ENCODE assay signal across 10 cellular contexts in genomic region chr1:234924450-234925355, GRCh38.
A peak's percentile ranks its signal among the peaks of the same experiment; 100 is the strongest.
DNase-seq lines count a peak whose midpoint lies in the region; ATAC-seq, FAIRE-seq and TF ChIP-seq lines count a peak whose summit lies in the region.
"Had no signal": no experiment of that assay in that cellular context is flagged by ENCODE, and none has a peak within 500 bp of the region (broad histone marks: within the 10 kb centered on the region; RNA-seq: fewer than 3 reads in every experiment).

No MANE protein-coding gene starts in this region.

- TF ChIP-seq POLR2A in A549 (IDR thresholded peaks at IDR 0.05; ENCODE audit: low read length) (no peak), H1 (IDR thresholded peaks at IDR 0.05; ENCODE audit: control extremely low read depth in 1 of 2, low read depth in 2 of 2, low read length in 2 of 2) (no peak)

- BruUV-seq in PC-3 (replicated peaks; lab: Mats Ljungman, UMichigan) = no TSS peak

- H2BK5ac ChIP-seq in H1 (ENCODE audit: low read depth, low read length) = no peak overlapping the region

- CTCF ChIA-PET in A549 (lab: Yijun Ruan, JAX) = interaction anchor here (0.9 to 3.5 kb wide), 4 partner anchors 33 to 169 kb away, joined by 5 to 15 read pairs (median 8); no protein-coding TSS in a partner anchor
- CTCF ChIA-PET in PC-3 (lab: Charles Lee) = interaction anchor here (1.0 kb wide), 1 partner anchor 201 kb away, joined by 10 read pairs; no protein-coding TSS in a partner anchor
- CTCF ChIA-PET in H1 (lab: Charles Lee; ENCODE audit: partially characterized antibody) = interaction anchor here (1.0 to 1.2 kb wide), 2 partner anchors 159 to 810 kb away, joined by 3 to 5 read pairs; no protein-coding TSS in a partner anchor

- H2BK15ac ChIP-seq in H1 (ENCODE audit: low read length) = no peak overlapping the region

- peak overlapping the region; percentile 85 for H3K27ac Mint-ChIP-seq in neural progenitor cell

- no peak overlapping the region for H2AK5ac ChIP-seq in H1 (ENCODE audit: low read depth, low read length)

- no peak overlapping the region for H3K4ac ChIP-seq in H1 (replicated peaks; ENCODE audit: insufficient read length, low read depth, low read length)

- H2AFZ ChIP-seq in PC-3 (ENCODE audit: low read length) = no peak overlapping the region
- no peak overlapping the region for H2AFZ ChIP-seq in H1 (ENCODE audit: low read length)
- H2AFZ ChIP-seq in neural progenitor cell (replicated peaks) = no peak overlapping the region

- H4K91ac ChIP-seq in H1 (replicated peaks; ENCODE audit: insufficient read length, low read length) = no peak overlapping the region

- no peaks in the 10 kb centered on the region for H3K79me1 ChIP-seq in H1 (ENCODE audit: low read depth, low read length)

- H3K9ac ChIP-seq in PC-3 (ENCODE audit: low read length) = peak overlapping the region; percentile 30; the same call in 1 of the 2 replicates
- H3K9ac ChIP-seq in H1 (replicated peaks in 1 of 4; ENCODE audit: extremely low read depth in 1 of 4, low read depth in 3 of 4, low read length in 3 of 4) = no peak overlapping the region
- H3K9ac ChIP-seq in neural progenitor cell = no peak overlapping the region

- no peaks in the 10 kb centered on the region for H3K36me3 Mint-ChIP-seq in neural progenitor cell
- H3K36me3 Mint-ChIP-seq: CD8-positive, alpha-beta T cell had no signal

- 0 out of 2 replicates have a peak overlapping the region, but pooled peaks have one; percentile 72 for H2BK20ac ChIP-seq in H1 (ENCODE audit: low read length)

- H3K23me2 ChIP-seq in H1 (ENCODE audit: low read depth, low read length) = no peaks in the 10 kb centered on the region

- H4K20me1 ChIP-seq in PC-3 (ENCODE audit: low read length) (no peaks in the 10 kb centered on the region), H1 (replicated peaks in 1 of 2; ENCODE audit: control insufficient read depth in 1 of 2, insufficient read depth in 2 of 2, low read length in 2 of 2) (no peaks in the 10 kb centered on the region), neural progenitor cell (ENCODE audit: low read depth) (no peaks in the 10 kb centered on the region)

- 86% methylated on average over 17 of the region's 17 CpGs for WGBS in A549 (ENCODE audit: missing lambda C conversion rate)
- 90% methylated on average over 17 of the region's 17 CpGs; no CpG with 5 or more reads in 1 of the 2 experiments for WGBS in H1 (ENCODE audit: extremely low coverage in 1 of 2, insufficient coverage in 1 of 2, insufficient read length in 1 of 2, insufficient replicate concordance in 2 of 2, low coverage in 1 of 2, low lambda C conversion rate in 2 of 2, missing lambda C conversion rate in 1 of 2), 2 experiments

- no peaks in the 10 kb centered on the region for H3F3A ChIP-seq in PC-3 (ENCODE audit: low read length, unreplicated experiment)
- no peaks in the 10 kb centered on the region for H3F3A ChIP-seq in neural progenitor cell (ENCODE audit: low read depth)

- no peak for TF ChIP-seq CTCF in A549 (IDR thresholded peaks at IDR 0.05)
- TF ChIP-seq CTCF in PC-3 (conservative IDR thresholded peaks at IDR 0.05; ENCODE audit: low read depth, low read length) = no peak
- no peak for TF ChIP-seq CTCF in H1 (IDR thresholded peaks at IDR 0.05; ENCODE audit: control extremely low read depth in 1 of 3, insufficient read depth in 1 of 3, low read depth in 1 of 3, low read length in 3 of 3)
- no peak for TF ChIP-seq CTCF in neural progenitor cell (IDR thresholded peaks at IDR 0.05)

- H3K4me1 ChIP-seq in A549 (peaks cover 25% of the 10 kb centered on the region), PC-3 (ENCODE audit: insufficient read depth, low read length) (peaks cover 26% of the 10 kb centered on the region), H1 (replicated peaks in 1 of 4; ENCODE audit: control insufficient read depth in 3 of 4, insufficient read depth in 4 of 4, low read length in 3 of 4) (peaks cover 0 to 12% (median 1%) of the 10 kb centered on the region in 4 experiments; a peak in 4 of 7 replicates), neural progenitor cell (peaks cover 24% of the 10 kb centered on the region)

- peaks cover 8% of the 10 kb centered on the region for H3K27me3 Mint-ChIP-seq in neural progenitor cell (ENCODE audit: insufficient read depth, low read depth)

- H3K27ac ChIP-seq in A549 = peak overlapping the region; percentile 72 to 84
- peak overlapping the region; percentile 92 for H3K27ac ChIP-seq in PC-3 (ENCODE audit: low read length)
- H3K27ac ChIP-seq in H1 (ENCODE audit: low read depth, low read length) = no peak overlapping the region
- no peak overlapping the region for H3K27ac ChIP-seq in neural progenitor cell

- H3K79me2 ChIP-seq in PC-3 (ENCODE audit: low read length) = no peaks in the 10 kb centered on the region
- H3K79me2 ChIP-seq in H1 (ENCODE audit: control insufficient read depth in 1 of 2, insufficient read depth in 2 of 2, low read length in 2 of 2) = no peaks in the 10 kb centered on the region
- H3K79me2 ChIP-seq in neural progenitor cell (ENCODE audit: low read depth) = no peaks in the 10 kb centered on the region

- ATAC-seq in A549 (no peak), PC-3 (no peak), GM19351 (IDR thresholded peaks at IDR 0.05; ENCODE audit: unreplicated experiment) (no peak)
- ATAC-seq: CD8-positive, alpha-beta T cell had no signal

- H3K4me3 ChIP-seq in A549 (no peak overlapping the region), PC-3 (ENCODE audit: low read length) (no peak overlapping the region), H1 (ENCODE audit: extremely low read depth in 1 of 4, insufficient read depth in 2 of 4, low read depth in 3 of 4, low read length in 4 of 4) (no peak overlapping the region), neural progenitor cell (no peak overlapping the region)

- no peak for FAIRE-seq in A549 (lab: Jason Lieb, UNC)
- no peak for FAIRE-seq in H1 (lab: Jason Lieb, UNC)
- no peak for FAIRE-seq in HTR-8/SVneo (lab: Jason Lieb, UNC)

- no peaks in the 10 kb centered on the region for H3K9me3 Mint-ChIP-seq in neural progenitor cell
- H3K9me3 Mint-ChIP-seq: CD8-positive, alpha-beta T cell had no signal

- intact Hi-C loops in PC-3 (cut with micrococcal nuclease) = loop anchor here (2.0 to 5.0 kb wide), 2 partner anchors 53 to 150 kb away; no protein-coding TSS in a partner anchor

- H2BK120ac ChIP-seq in H1 (replicated peaks; ENCODE audit: low read depth, low read length) = no peak overlapping the region

- peaks cover 69% of the 10 kb centered on the region for H3K4me1 Mint-ChIP-seq in neural progenitor cell

- TF ChIP-seq RAD21 in A549 (conservative IDR thresholded peaks at IDR 0.05 in 1 of 2, IDR thresholded peaks at IDR 0.05 in 1 of 2) = no peak
- no peak for TF ChIP-seq RAD21 in H1 (IDR thresholded peaks at IDR 0.05 in 1 of 2, conservative IDR thresholded peaks at IDR 0.05 in 1 of 2; ENCODE audit: low read depth in 2 of 2, low read length in 2 of 2)

- DNase-seq in A549 (ENCODE audit: low read depth in 1 of 2, low spot score in 1 of 2) = no peak
- no peak for DNase-seq in PC-3
- DNase-seq in H1 (ENCODE audit: low read depth in 1 of 2, low spot score in 2 of 2) = no peak
- no peak for DNase-seq in neural progenitor cell (ENCODE audit: low spot score)
- no peak for DNase-seq in HTR-8/SVneo (ENCODE audit: insufficient read length, low spot score)
- no peak for DNase-seq in HK-2 (ENCODE audit: unreplicated experiment)
- no peak for DNase-seq in germinal center (ENCODE audit: low spot score)
- DNase-seq: H7 had no signal

- H3K9me3 ChIP-seq in A549 = no peaks in the 10 kb centered on the region
- no peaks in the 10 kb centered on the region for H3K9me3 ChIP-seq in PC-3 (ENCODE audit: low read length)
- peaks cover 0 to 2% of the 10 kb centered on the region in 2 experiments; a peak in 1 of 4 replicates for H3K9me3 ChIP-seq in H1 (ENCODE audit: insufficient read depth in 2 of 2, low read depth in 1 of 2, low read length in 1 of 2)
- no peaks in the 10 kb centered on the region for H3K9me3 ChIP-seq in neural progenitor cell (ENCODE audit: low read depth)

- H3K14ac ChIP-seq in H1 (ENCODE audit: insufficient read length) = no peak overlapping the region

- peak overlapping the region; percentile 12 for H3K4me3 Mint-ChIP-seq in neural progenitor cell
- H3K4me3 Mint-ChIP-seq: CD8-positive, alpha-beta T cell had no signal

- no peaks in the 10 kb centered on the region for H3K36me3 ChIP-seq in PC-3 (ENCODE audit: low read depth, low read length)
- H3K36me3 ChIP-seq in H1 (ENCODE audit: control insufficient read depth in 2 of 4, insufficient read depth in 4 of 4, low read length in 3 of 4) = no peaks in the 10 kb centered on the region
- H3K36me3 ChIP-seq in neural progenitor cell = no peaks in the 10 kb centered on the region

- H3K4me2 ChIP-seq in A549 (no peak overlapping the region), PC-3 (ENCODE audit: low read length) (0 out of 2 replicates have a peak overlapping the region, but pooled peaks have one; percentile 1), H1 (ENCODE audit: insufficient read depth in 1 of 2, low read depth in 2 of 2, low read length in 2 of 2) (no peak overlapping the region), neural progenitor cell (no peak overlapping the region)

- H3K56ac ChIP-seq in H1 (replicated peaks; ENCODE audit: insufficient read length, low read depth, low read length) = no peak overlapping the region

- no peaks in the 10 kb centered on the region for H3K9me2 ChIP-seq in PC-3 (replicated peaks; ENCODE audit: low read length)

- H3K23ac ChIP-seq in H1 (ENCODE audit: insufficient read length) = no peak overlapping the region

- H3K27me3 ChIP-seq in PC-3 (ENCODE audit: low read length) = no peaks in the 10 kb centered on the region
- H3K27me3 ChIP-seq in H1 (replicated peaks in 1 of 4; ENCODE audit: control insufficient read depth in 3 of 4, extremely low read depth in 1 of 4, insufficient read depth in 3 of 4, low read length in 3 of 4) = peaks cover 0 to 4% (median 2%) of the 10 kb centered on the region in 4 experiments; a peak in 3 of 7 replicates
- no peaks in the 10 kb centered on the region for H3K27me3 ChIP-seq in neural progenitor cell

- TF ChIP-seq EP300 in A549 (IDR thresholded peaks at IDR 0.05) = no peak
- no peak for TF ChIP-seq EP300 in H1 (IDR thresholded peaks at IDR 0.05; ENCODE audit: borderline replicate concordance in 1 of 2, low read depth in 2 of 2, low read length in 2 of 2)

- H4K5ac ChIP-seq in H1 (ENCODE audit: insufficient read length, low read depth, low read length) = no peak overlapping the region

- POLR2A ChIA-PET in A549 (lab: Yijun Ruan, JAX) (interaction anchor here (1.2 to 1.9 kb wide), 3 partner anchors 38 to 313 kb away, joined by 3 to 30 read pairs (median 6); partner anchors contain the start of gene IRF2BP2), PC-3 (lab: Charles Lee; ENCODE audit: unreplicated experiment) (interaction anchor here (1.2 to 1.4 kb wide), 2 partner anchors 73 to 201 kb away, joined by 5 read pairs; no protein-coding TSS in a partner anchor), H1 (lab: Charles Lee; ENCODE audit: partially characterized antibody) (no interaction called here)

- no peak overlapping the region for H4K8ac ChIP-seq in H1 (ENCODE audit: extremely low read depth, insufficient read depth, low read length)

- peak overlapping the region; percentile 46; the same call in 1 of the 2 replicates for H2BK12ac ChIP-seq in H1 (ENCODE audit: low read depth, low read length)

- H3K18ac ChIP-seq in H1 (ENCODE audit: extremely low read depth, low read length) = no peak overlapping the region

TF ChIP-seq in H1, 55 proteins besides CTCF, POLR2A, EP300 and RAD21 (continues in another document):
- TF ChIP-seq CEBPB (IDR thresholded peaks at IDR 0.05; ENCODE audit: low read depth, low read length) = no peak
- no peak for TF ChIP-seq BACH1 (IDR thresholded peaks at IDR 0.05; ENCODE audit: low read length)

Comparison
In these comparisons a context has a peak if more than half of its experiments do, and no peak if none do; other contexts are left out.
1. H3K27ac ChIP-seq: peak in A549 (2 of 2) and PC-3 (single experiment); none in H1 (single experiment) and neural progenitor cell (single experiment).